In the genomic region with DNA sequence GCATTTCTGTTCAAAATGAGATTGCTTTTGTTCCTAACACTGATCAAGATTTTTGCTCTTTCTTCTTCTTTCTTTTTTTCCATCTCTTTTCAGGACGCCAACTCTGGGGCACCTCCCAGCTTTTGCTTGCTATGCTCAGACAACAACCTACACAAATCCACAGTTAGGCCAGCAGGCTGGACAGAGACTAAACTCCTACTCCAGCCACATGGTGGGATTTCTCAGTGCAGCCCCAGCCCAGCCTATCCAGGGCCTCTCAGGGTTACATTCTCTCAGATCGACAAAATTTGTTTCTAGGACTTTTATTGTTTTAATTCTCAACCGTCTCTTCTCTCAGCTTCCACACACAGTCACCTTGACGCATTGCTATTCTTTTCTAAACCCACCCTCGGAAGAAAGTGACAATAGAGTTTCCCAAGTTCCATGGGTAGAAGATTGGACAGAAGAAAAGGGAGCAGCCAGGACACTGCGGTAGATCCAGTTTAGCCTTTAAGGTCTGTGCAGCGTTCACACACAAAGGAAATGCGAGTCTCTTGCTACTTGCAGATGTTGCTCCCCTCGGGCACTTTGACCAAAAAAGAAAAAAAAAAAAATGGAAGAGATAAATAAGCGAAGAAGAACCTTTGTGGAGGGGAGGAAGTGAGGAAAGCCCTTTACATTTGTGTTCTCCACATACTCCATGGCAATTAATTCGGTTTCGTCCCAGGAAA, we compare ENCODE assay signal across 2 cellular contexts.
TF ChIP-seq lines count a peak whose summit lies in the region.

No MANE protein-coding gene starts in this region.

TF ChIP-seq in PFSK-1, 5 proteins besides CTCF, POLR2A, EP300 and RAD21 (continued from another document):
- TF ChIP-seq, protein P1, sequence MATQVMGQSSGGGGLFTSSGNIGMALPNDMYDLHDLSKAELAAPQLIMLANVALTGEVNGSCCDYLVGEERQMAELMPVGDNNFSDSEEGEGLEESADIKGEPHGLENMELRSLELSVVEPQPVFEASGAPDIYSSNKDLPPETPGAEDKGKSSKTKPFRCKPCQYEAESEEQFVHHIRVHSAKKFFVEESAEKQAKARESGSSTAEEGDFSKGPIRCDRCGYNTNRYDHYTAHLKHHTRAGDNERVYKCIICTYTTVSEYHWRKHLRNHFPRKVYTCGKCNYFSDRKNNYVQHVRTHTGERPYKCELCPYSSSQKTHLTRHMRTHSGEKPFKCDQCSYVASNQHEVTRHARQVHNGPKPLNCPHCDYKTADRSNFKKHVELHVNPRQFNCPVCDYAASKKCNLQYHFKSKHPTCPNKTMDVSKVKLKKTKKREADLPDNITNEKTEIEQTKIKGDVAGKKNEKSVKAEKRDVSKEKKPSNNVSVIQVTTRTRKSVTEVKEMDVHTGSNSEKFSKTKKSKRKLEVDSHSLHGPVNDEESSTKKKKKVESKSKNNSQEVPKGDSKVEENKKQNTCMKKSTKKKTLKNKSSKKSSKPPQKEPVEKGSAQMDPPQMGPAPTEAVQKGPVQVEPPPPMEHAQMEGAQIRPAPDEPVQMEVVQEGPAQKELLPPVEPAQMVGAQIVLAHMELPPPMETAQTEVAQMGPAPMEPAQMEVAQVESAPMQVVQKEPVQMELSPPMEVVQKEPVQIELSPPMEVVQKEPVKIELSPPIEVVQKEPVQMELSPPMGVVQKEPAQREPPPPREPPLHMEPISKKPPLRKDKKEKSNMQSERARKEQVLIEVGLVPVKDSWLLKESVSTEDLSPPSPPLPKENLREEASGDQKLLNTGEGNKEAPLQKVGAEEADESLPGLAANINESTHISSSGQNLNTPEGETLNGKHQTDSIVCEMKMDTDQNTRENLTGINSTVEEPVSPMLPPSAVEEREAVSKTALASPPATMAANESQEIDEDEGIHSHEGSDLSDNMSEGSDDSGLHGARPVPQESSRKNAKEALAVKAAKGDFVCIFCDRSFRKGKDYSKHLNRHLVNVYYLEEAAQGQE (IDR thresholded peaks at IDR 0.05; ENCODE audit: insufficient read depth in 1 of 2, low read depth in 2 of 2, low read length in 2 of 2) = peak; percentile 52 to 78; a peak in 3 of 4 replicates
TF ChIP-seq in PFSK-1: peak in this region for 1.

TF ChIP-seq in H1, 55 proteins besides CTCF, POLR2A, EP300 and RAD21 (continued from another document):
- no peak for TF ChIP-seq NANOG (IDR thresholded peaks at IDR 0.05; ENCODE audit: insufficient read depth, low read depth, low read length, poor library complexity, severe bottlenecking)
